Comparison of ENCODE assay signal across 1 cellular context in genomic region chr7:112421666-112422486, GRCh38.
TF ChIP-seq lines count a peak whose summit lies in the region.

No MANE protein-coding gene starts in this region.

TF ChIP-seq in GM12878, 131 proteins besides CTCF, POLR2A, EP300 and RAD21 (continued from another document):
- TF ChIP-seq ATF3 (IDR thresholded peaks at IDR 0.05; ENCODE audit: borderline replicate concordance, extremely low read depth, low read depth, low read length), result no peak
- no peak for TF ChIP-seq BACH1 (IDR thresholded peaks at IDR 0.05; ENCODE audit: borderline replicate concordance)
- TF ChIP-seq NFYA (IDR thresholded peaks at IDR 0.05; ENCODE audit: borderline replicate concordance, low read depth, low read length), result no peak
- TF ChIP-seq PAX8 (IDR thresholded peaks at IDR 0.05), result no peak
- no peak for TF ChIP-seq KDM1A (IDR thresholded peaks at IDR 0.05; ENCODE audit: borderline replicate concordance)
- TF ChIP-seq ZBTB40 (IDR thresholded peaks at IDR 0.05; ENCODE audit: borderline replicate concordance), result no peak
- no peak for TF ChIP-seq GABPA (IDR thresholded peaks at IDR 0.05; ENCODE audit: low read depth)
- no peak for TF ChIP-seq ZZZ3 (IDR thresholded peaks at IDR 0.05; ENCODE audit: control insufficient read depth, insufficient read length, low read depth)
- no peak for TF ChIP-seq HDAC2 (IDR thresholded peaks at IDR 0.05)
- no peak for TF ChIP-seq IRF4 (IDR thresholded peaks at IDR 0.05; ENCODE audit: low read depth, low read length)
- no peak for TF ChIP-seq SUZ12 (IDR thresholded peaks at IDR 0.05; ENCODE audit: unreplicated experiment)
- no peak for TF ChIP-seq ZNF622 (IDR thresholded peaks at IDR 0.05)
- TF ChIP-seq MXI1 (IDR thresholded peaks at IDR 0.05; ENCODE audit: low read depth, low read length), result no peak
- TF ChIP-seq TCF12 (IDR thresholded peaks at IDR 0.05; ENCODE audit: low read depth, low read length), result no peak
- TF ChIP-seq CBX3 (IDR thresholded peaks at IDR 0.05; ENCODE audit: borderline replicate concordance, low read depth), result no peak
- no peak for TF ChIP-seq NR2C2 (IDR thresholded peaks at IDR 0.05; ENCODE audit: borderline replicate concordance, control insufficient read depth, insufficient read length, low read depth)
- no peak for TF ChIP-seq TARDBP (IDR thresholded peaks at IDR 0.05; ENCODE audit: borderline replicate concordance)
- TF ChIP-seq SPI1 (IDR thresholded peaks at IDR 0.05; ENCODE audit: borderline replicate concordance, insufficient read depth, low read depth, low read length), result no peak
- no peak for TF ChIP-seq TAF1 (IDR thresholded peaks at IDR 0.05; ENCODE audit: borderline replicate concordance, low read depth, low read length)
TF ChIP-seq in GM12878: peak in this region for 0.
